In genomic region chr15:68817304-68818087, GRCh38 we compare ENCODE assay signal across 8 cellular contexts. TPM values are rescaled to one million over a fixed set of nuclear protein-coding genes. Genes with fewer than 3 reads are reported as not detected.
DNase-seq lines count a peak whose midpoint lies in the region; ATAC-seq and TF ChIP-seq lines count a peak whose summit lies in the region.

No MANE protein-coding gene starts in this region.

- no peaks in the 10 kb centered on the region for H3K9me3 ChIP-seq in ectodermal cell (ENCODE audit: control insufficient read depth, low read length)

- peaks cover 38% of the 10 kb centered on the region for H3K36me3 Mint-ChIP-seq in activated CD8-positive, alpha-beta T cell treated with anti-CD3 and anti-CD28 coated beads for 36 hours (ENCODE audit: low read depth)

- no peaks in the 10 kb centered on the region for H3K36me3 ChIP-seq in ectodermal cell (ENCODE audit: control insufficient read depth, insufficient read depth, low read length)

- H3K4me3 ChIP-seq in HFF-Myc (replicated peaks; ENCODE audit: low read depth, low read length) (peak overlapping the region; percentile 57), ectodermal cell (ENCODE audit: insufficient read depth, low read depth, low read length) (peak overlapping the region; percentile 89)

- intact Hi-C loops in activated CD8-positive, alpha-beta T cell treated with anti-CD3 and anti-CD28 coated beads for 36 hours (cut with micrococcal nuclease): no loop called here

- CTCF ChIA-PET in activated CD8-positive, alpha-beta T cell treated with anti-CD3 and anti-CD28 coated beads for 36 hours (lab: Charles Lee): interaction anchor here (1.1 to 3.7 kb wide), 5 partner anchors 11 to 511 kb away, joined by 3 to 19 read pairs (median 8); no protein-coding TSS in a partner anchor

- H3K9me3 Mint-ChIP-seq in activated CD8-positive, alpha-beta T cell treated with anti-CD3 and anti-CD28 coated beads for 36 hours: no peaks in the 10 kb centered on the region

- peak; percentile 42 for ATAC-seq in activated CD8-positive, alpha-beta T cell treated with anti-CD3 and anti-CD28 coated beads for 36 hours

- 0% methylated on average over 58 to 63 of the region's 64 CpGs for WGBS in ectodermal cell, 2 experiments

- H3K4me1 ChIP-seq in ectodermal cell (ENCODE audit: control insufficient read depth, insufficient read depth, low read length): peaks cover 41% of the 10 kb centered on the region

- TF ChIP-seq CTCF in HFF-Myc (IDR thresholded peaks at IDR 0.05; ENCODE audit: low read depth, low read length, missing control alignments): no peak
- TF ChIP-seq CTCF in activated CD8-positive, alpha-beta T cell treated with anti-CD3 and anti-CD28 coated beads for 36 hours (IDR thresholded peaks at IDR 0.05): no peak

- peak overlapping the region; percentile 88 for H3K4me3 Mint-ChIP-seq in activated CD8-positive, alpha-beta T cell treated with anti-CD3 and anti-CD28 coated beads for 36 hours

- peak overlapping the region; percentile 99 for H3K27ac Mint-ChIP-seq in activated CD8-positive, alpha-beta T cell treated with anti-CD3 and anti-CD28 coated beads for 36 hours

- H3K27me3 Mint-ChIP-seq in activated CD8-positive, alpha-beta T cell treated with anti-CD3 and anti-CD28 coated beads for 36 hours: no peaks in the 10 kb centered on the region

- DNase-seq in EH (ENCODE audit: low read depth) (peak; percentile 74), HFF-Myc (ENCODE audit: extremely low read depth, low read depth) (no peak), NCI-H526 (lab: John Stamatoyannopoulos, UW) (peak; percentile 64 to 86), medulla oblongata (ENCODE audit: extremely low spot score) (peak; percentile 73), cortex of kidney (lab: John Stamatoyannopoulos, UW) (no peak)
- DNase-seq in activated CD8-positive, alpha-beta T cell treated with anti-CD3 and anti-CD28 coated beads for 36 hours: peak; percentile 80
- DNase-seq in stimulated activated CD8-positive, alpha-beta memory T cell treated with anti-CD3 and anti-CD28 coated beads, Interleukin-12 subunit alpha, Interleukin-12 subunit beta, amount 100 ng/mL, for 1 hour (ENCODE audit: low read depth): peak; percentile 51

- H3K27ac ChIP-seq in ectodermal cell (ENCODE audit: insufficient read depth, low read depth, low read length, poor library complexity, severe bottlenecking): peak overlapping the region; percentile 91

- peaks cover 45% of the 10 kb centered on the region for H3K4me1 Mint-ChIP-seq in activated CD8-positive, alpha-beta T cell treated with anti-CD3 and anti-CD28 coated beads for 36 hours (ENCODE audit: low read depth)

- H3K27me3 ChIP-seq in ectodermal cell (ENCODE audit: control insufficient read depth, insufficient read depth, low read length, poor library complexity, severe bottlenecking): peaks cover 8% of the 10 kb centered on the region

- POLR2A ChIA-PET in activated CD8-positive, alpha-beta T cell treated with anti-CD3 and anti-CD28 coated beads for 36 hours (lab: Charles Lee): interaction anchor here (0.8 to 6.0 kb wide), 6 partner anchors 11 to 34 kb away, joined by 3 to 51 read pairs (median 30); no protein-coding TSS in a partner anchor

RNA-seq across cellular contexts. Expression of gene ANP32A, which starts 3.2 kb away (rescaled TPM):
- total RNA-seq in activated CD8-positive, alpha-beta T cell treated with anti-CD3 and anti-CD28 coated beads for 36 hours: 100 to 1,000 TPM; 239 to 246 TPM
- polyA plus RNA-seq in ectodermal cell (2013, experiment 1 of 4): 490 TPM
- 474 TPM for polyA plus RNA-seq in ectodermal cell (2013, experiment 2 of 4)
- polyA plus RNA-seq in ectodermal cell (2013, experiment 3 of 4): 335 TPM
- 364 TPM for polyA plus RNA-seq in ectodermal cell (2013, experiment 4 of 4)

Comparison
In these comparisons a context has a peak if more than half of its experiments do, and no peak if none do; other contexts are left out.
1. DNase-seq: peak in EH (single experiment), NCI-H526 (2 of 2), activated CD8-positive, alpha-beta T cell treated with anti-CD3 and anti-CD28 coated beads for 36 hours (single experiment), medulla oblongata (single experiment) and stimulated activated CD8-positive, alpha-beta memory T cell treated with anti-CD3 and anti-CD28 coated beads, Interleukin-12 subunit alpha, Interleukin-12 subunit beta, amount 100 ng/mL, for 1 hour (single experiment); none in HFF-Myc (single experiment) and cortex of kidney (single experiment).